19 cellular contexts compared by ENCODE assay signal in genomic region chr1:52746189-52746588, GRCh38. TPM values are rescaled to one million over a fixed set of nuclear protein-coding genes. Genes with fewer than 3 reads are reported as not detected.
DNase-seq lines count a peak whose midpoint lies in the region; ATAC-seq and TF ChIP-seq lines count a peak whose summit lies in the region.
"Had no signal": no experiment of that assay in that cellular context is flagged by ENCODE, and none has a peak within 500 bp of the region (broad histone marks: within the 10 kb centered on the region; RNA-seq: fewer than 3 reads in every experiment).

No MANE protein-coding gene starts in this region.

- no peak for TF ChIP-seq EP300 in sigmoid colon (IDR thresholded peaks at IDR 0.05)

- peaks cover 9% of the 10 kb centered on the region; the same call in 1 of the 2 replicates for H3K36me3 Mint-ChIP-seq in HFFc6 (ENCODE audit: low read depth)

- intact Hi-C loops in right lobe of liver (cut with DNase I) (no loop called here), sigmoid colon (cut with DNase I) (loop anchor here (2.0 kb wide), 1 partner anchor 45 kb away; no protein-coding TSS in a partner anchor)

- H3K36me3 ChIP-seq in right lobe of liver = no peaks in the 10 kb centered on the region
- no peaks in the 10 kb centered on the region for H3K36me3 ChIP-seq in sigmoid colon

- H3K27ac Mint-ChIP-seq in HFFc6 = peak overlapping the region; percentile 21; the same call in 1 of the 2 replicates
- H3K27ac Mint-ChIP-seq: B cell; CD4-positive, CD25-positive, alpha-beta regulatory T cell; CD8-positive, alpha-beta T cell had no signal

- H3K27ac ChIP-seq in right lobe of liver = peak overlapping the region in 2 of 3 donors; percentile 73 to 81
- no peak overlapping the region for H3K27ac ChIP-seq in sigmoid colon
- H3K27ac ChIP-seq: BLaER1, C4-2B had no signal

- DNase-seq in HFFc6 (no peak), left lobe of liver (ENCODE audit: low spot score) (no peak), right lobe of liver (no peak), sigmoid colon (no peak)
- DNase-seq: CD4-positive, CD25-positive, alpha-beta regulatory T cell; CD8-positive, alpha-beta T cell; DMS 273 treated with DMSO at 0.1 percent for 48 hours; DMS79; EL; GDM1; GOT3; H7; HCEC 1CT had no signal

- H3K4me3 ChIP-seq in right lobe of liver = peak overlapping the region in 2 of 3 donors; percentile 27 to 35
- no peak overlapping the region for H3K4me3 ChIP-seq in sigmoid colon
- H3K4me3 ChIP-seq: BLaER1, GM12878 had no signal

- peak; percentile 60 for ATAC-seq in left lobe of liver
- peak; percentile 38 to 74 (median 60) for ATAC-seq in right lobe of liver
- no peak for ATAC-seq in GM21737 (IDR thresholded peaks at IDR 0.05; ENCODE audit: unreplicated experiment)
- no peak for ATAC-seq in GM19023 (IDR thresholded peaks at IDR 0.05; ENCODE audit: unreplicated experiment)
- ATAC-seq: CD8-positive, alpha-beta T cell; GM12878 had no signal

- H3K27me3 ChIP-seq in right lobe of liver (no peaks in the 10 kb centered on the region), sigmoid colon (no peaks in the 10 kb centered on the region)
- H3K27me3 ChIP-seq: BLaER1 had no signal

- H3K9me3 Mint-ChIP-seq in HFFc6 = no peaks in the 10 kb centered on the region
- H3K9me3 Mint-ChIP-seq: CD4-positive, CD25-positive, alpha-beta regulatory T cell; CD8-positive, alpha-beta T cell had no signal

- no peak for TF ChIP-seq POLR2A in right lobe of liver (IDR thresholded peaks at IDR 0.05)
- TF ChIP-seq POLR2A in sigmoid colon (IDR thresholded peaks at IDR 0.05) = no peak

- H3K27me3 Mint-ChIP-seq in HFFc6 (ENCODE audit: insufficient read depth) = no peaks in the 10 kb centered on the region
- H3K27me3 Mint-ChIP-seq: B cell; CD4-positive, CD25-positive, alpha-beta regulatory T cell had no signal

- peaks cover 28% of the 10 kb centered on the region for H3K4me1 Mint-ChIP-seq in HFFc6 (ENCODE audit: low read depth)

- no peak for TF ChIP-seq CTCF in HFFc6 (IDR thresholded peaks at IDR 0.05)
- TF ChIP-seq CTCF in right lobe of liver (IDR thresholded peaks at IDR 0.05) = no peak
- no peak for TF ChIP-seq CTCF in sigmoid colon (IDR thresholded peaks at IDR 0.05)

- no peak overlapping the region for H3K4me3 Mint-ChIP-seq in HFFc6
- H3K4me3 Mint-ChIP-seq: B cell; CD8-positive, alpha-beta T cell had no signal

- H3K9me3 ChIP-seq in right lobe of liver (no peaks in the 10 kb centered on the region), sigmoid colon (no peaks in the 10 kb centered on the region)

- WGBS in right lobe of liver (ENCODE audit: insufficient coverage, low coverage, low lambda C conversion rate, missing lambda C conversion rate) = 52% methylated on average over 4 of the region's 4 CpGs
- WGBS in sigmoid colon, 2 donors = 76 to 91% methylated on average over 4 of the region's 4 CpGs

- peaks cover 0 to 66% (median 17%) of the 10 kb centered on the region in 4 donors for H3K4me1 ChIP-seq in right lobe of liver
- peaks cover 0 to 75% (median 44%) of the 10 kb centered on the region in 4 donors for H3K4me1 ChIP-seq in sigmoid colon

RNA-seq across cellular contexts. Expression of gene ZYG11B, which starts 19.9 kb away (rescaled TPM):
- 10 to 100 TPM; 23.5 to 31.3 (median 28.4) TPM for total RNA-seq in HFFc6 (2021; fragmentation: NEBNext Ultra II Directional; extraction: Animal tissue kit (Norgen Biotek cat#: 25700))
- total RNA-seq in left lobe of liver (35.5 TPM), right lobe of liver (10 to 100 TPM; 17.7 to 39.2 (median 30.9) TPM), sigmoid colon (10 to 100 TPM; 55.0 to 78.1 (median 70.0) TPM)
- polyA plus RNA-seq in sigmoid colon = 1 to 10 TPM; 4.2 to 9.1 (median 7.4) TPM

RNA-seq across cellular contexts. Expression of gene COA7, which starts 48.0 kb away (rescaled TPM):
- total RNA-seq in HFFc6 (2021; fragmentation: NEBNext Ultra II Directional; extraction: Animal tissue kit (Norgen Biotek cat#: 25700)) = 10 to 100 TPM; 17.8 to 25.8 (median 20.1) TPM
- total RNA-seq in left lobe of liver (16.9 TPM), right lobe of liver (10 to 100 TPM; 13.6 to 17.8 (median 15.8) TPM), sigmoid colon (1 to 10 TPM; 6.9 to 8.2 (median 7.9) TPM)
- 10 to 100 TPM in 2 of 3 donors, 1 to 10 TPM in 1; 8.4 to 16.4 (median 12.3) TPM for polyA plus RNA-seq in sigmoid colon

Comparison
In these comparisons a context has a peak if more than half of its experiments do, and no peak if none do; other contexts are left out.
1. ATAC-seq: peak in left lobe of liver (single experiment) and right lobe of liver (4 of 4); none in GM21737 (single experiment) and GM19023 (single experiment).
2. H3K27ac ChIP-seq: peak in right lobe of liver (2 of 3); none in sigmoid colon (0 of 4).
3. H3K4me3 ChIP-seq: peak in right lobe of liver (2 of 3); none in sigmoid colon (0 of 4).